Comparison of ENCODE assay signal across 17 cellular contexts in the genomic region with DNA sequence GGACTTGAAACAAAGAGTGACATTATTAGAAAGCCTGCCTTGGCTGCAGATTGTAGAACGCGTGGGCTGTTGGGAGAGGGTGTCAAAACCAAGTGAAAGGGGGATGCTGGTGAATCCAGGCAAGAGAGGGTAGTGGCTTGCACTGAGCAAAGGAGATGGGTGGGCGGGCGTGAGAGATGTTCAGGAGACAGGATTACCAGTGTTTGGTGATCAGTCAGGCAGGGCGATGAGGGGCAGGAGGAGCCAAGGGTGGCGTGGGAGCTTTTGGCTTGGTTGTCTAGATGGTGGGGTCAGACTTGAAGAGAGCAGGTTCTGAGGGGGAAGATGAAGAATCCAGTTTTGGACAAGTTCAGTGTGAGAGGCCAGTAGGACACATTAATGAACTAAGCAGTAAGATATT.
DNase-seq lines count a peak whose midpoint lies in the region; ATAC-seq and TF ChIP-seq lines count a peak whose summit lies in the region.
"Had no signal": no experiment of that assay in that cellular context is flagged by ENCODE, and none has a peak within 500 bp of the region (broad histone marks: within the 10 kb centered on the region; RNA-seq: fewer than 3 reads in every experiment).

No MANE protein-coding gene starts in this region.

- intact Hi-C loops in heart left ventricle (cut with DNase I) (loop anchor here in 6 of 10 donors (5.0 to 10.0 kb wide), 4 partner anchors 60 to 545 kb away; no protein-coding TSS in a partner anchor), heart right ventricle (cut with DNase I) (loop anchor here in 7 of 10 donors (5.0 to 10.0 kb wide), 6 partner anchors 60 to 547 kb away; no protein-coding TSS in a partner anchor), adrenal gland (cut with DNase I) (loop anchor here in 1 of 2 donors (5.0 kb wide), 1 partner anchor 185 kb away; no protein-coding TSS in a partner anchor), lower lobe of right lung (cut with DNase I) (no loop called here), upper lobe of right lung (cut with DNase I) (no loop called here)

- H3K36me3 ChIP-seq in heart left ventricle (peaks cover 0 to 18% (median 9%) of the 10 kb centered on the region in 9 donors), heart right ventricle (peaks cover 0 to 63% (median 0%) of the 10 kb centered on the region in 9 donors), adrenal gland (replicated peaks in 1 of 2) (no peaks in the 10 kb centered on the region), lower lobe of right lung (no peaks in the 10 kb centered on the region), upper lobe of right lung (no peaks in the 10 kb centered on the region), GM23248 (ENCODE audit: low read depth) (no peaks in the 10 kb centered on the region)
- H3K36me3 ChIP-seq: BLaER1, pancreas, SJCRH30 had no signal

- H3K27ac ChIP-seq in heart left ventricle: no peak overlapping the region
- no peak overlapping the region for H3K27ac ChIP-seq in heart right ventricle
- H3K27ac ChIP-seq in adrenal gland: no peak overlapping the region
- no peak overlapping the region for H3K27ac ChIP-seq in lower lobe of right lung
- no peak overlapping the region for H3K27ac ChIP-seq in upper lobe of right lung
- no peak overlapping the region for H3K27ac ChIP-seq in GM23248
- H3K27ac ChIP-seq: BLaER1, HL-60, pancreas, SJCRH30 had no signal

- H4K20me1 ChIP-seq in GM23248 (ENCODE audit: insufficient read depth): no peaks in the 10 kb centered on the region
- H4K20me1 ChIP-seq: BLaER1 had no signal

- DNase-seq in heart left ventricle: peak in 4 of 5 donors; percentile 2 to 28 (median 12)
- no peak for DNase-seq in heart right ventricle
- DNase-seq in adrenal gland: peak in 6 of 7 donors; percentile 0 to 39 (median 9)
- DNase-seq in lower lobe of right lung: peak; percentile 27
- DNase-seq in upper lobe of right lung: peak; percentile 37
- no peak for DNase-seq in NCI-H2227 (lab: John Stamatoyannopoulos, UW; ENCODE audit: unreplicated experiment)
- no peak for DNase-seq in stimulated activated CD4-positive, alpha-beta T cell treated with anti-CD3 and anti-CD28 coated beads, Interleukin-2, amount 100 ng/mL, for 24 hours
- no peak for DNase-seq in GM23248
- DNase-seq: activated CD4-positive, alpha-beta T cell treated with anti-CD3 and anti-CD28 coated beads, Interleukin-2, amount 10 ng/mL, durations not matched to agents 7 days and 5 days; hippocampal formation; NCI-H1092 treated with DMSO at 0.1 percent for 48 hours; NCI-H2081; NCI-H446 treated with DMSO at 0.1 percent for 48 hours; SJCRH30 had no signal

- H3K79me2 ChIP-seq in GM23248 (ENCODE audit: insufficient read depth): no peaks in the 10 kb centered on the region

- H3K9me2 ChIP-seq in GM23248 (ENCODE audit: insufficient read depth): no peaks in the 10 kb centered on the region

- H3K9me3 ChIP-seq in heart left ventricle: no peaks in the 10 kb centered on the region
- no peaks in the 10 kb centered on the region for H3K9me3 ChIP-seq in heart right ventricle
- no peaks in the 10 kb centered on the region for H3K9me3 ChIP-seq in adrenal gland (replicated peaks in 1 of 3)
- no peaks in the 10 kb centered on the region for H3K9me3 ChIP-seq in lower lobe of right lung
- no peaks in the 10 kb centered on the region for H3K9me3 ChIP-seq in upper lobe of right lung
- no peaks in the 10 kb centered on the region for H3K9me3 ChIP-seq in GM23248 (ENCODE audit: low read depth)
- H3K9me3 ChIP-seq: BLaER1, pancreas, SJCRH30 had no signal

- no peak for ATAC-seq in heart left ventricle
- no peak for ATAC-seq in heart right ventricle
- no peak for ATAC-seq in lower lobe of right lung
- no peak for ATAC-seq in upper lobe of right lung
- ATAC-seq: pancreas had no signal

- H3K4me2 ChIP-seq in GM23248 (ENCODE audit: unreplicated experiment): no peak overlapping the region
- H3K4me2 ChIP-seq: BLaER1 had no signal

- in situ Hi-C loops in GM23248 (cut with MboI): no loop called here

- H3K9ac ChIP-seq in GM23248: no peak overlapping the region
- H3K9ac ChIP-seq: BLaER1 had no signal

- peaks cover 12% of the 10 kb centered on the region for H3F3A ChIP-seq in GM23248 (ENCODE audit: insufficient read depth)

- H3K27me3 ChIP-seq in heart left ventricle (no peaks in the 10 kb centered on the region), heart right ventricle (no peaks in the 10 kb centered on the region), adrenal gland (no peaks in the 10 kb centered on the region), lower lobe of right lung (ENCODE audit: low read depth) (no peaks in the 10 kb centered on the region), upper lobe of right lung (no peaks in the 10 kb centered on the region), GM23248 (replicated peaks; ENCODE audit: insufficient read depth) (no peaks in the 10 kb centered on the region; the same call in none of the 2 replicates)
- H3K27me3 ChIP-seq: BLaER1, pancreas, SJCRH30 had no signal

- TF ChIP-seq CTCF in heart left ventricle (IDR thresholded peaks at IDR 0.05) (no peak), heart right ventricle (IDR thresholded peaks at IDR 0.05) (no peak), adrenal gland (IDR thresholded peaks at IDR 0.05) (no peak), lower lobe of right lung (IDR thresholded peaks at IDR 0.05) (no peak), upper lobe of right lung (IDR thresholded peaks at IDR 0.05) (no peak)

- WGBS in heart left ventricle, 4 donors: 93 to 95% (median 94%) methylated on average over 6 of the region's 6 CpGs
- 95 to 97% methylated on average over 6 of the region's 6 CpGs for WGBS in heart right ventricle, 2 donors
- 95 to 97% (median 97%) methylated on average over 6 of the region's 6 CpGs for WGBS in adrenal gland, 4 donors
- WGBS in GM23248 (ENCODE audit: low coverage in 1 of 2, low lambda C conversion rate in 2 of 2, missing lambda C conversion rate in 2 of 2), 2 experiments: 97% methylated on average over 6 of the region's 6 CpGs

- H2AFZ ChIP-seq in GM23248: no peak overlapping the region

- H3K4me3 ChIP-seq in heart left ventricle: no peak overlapping the region
- H3K4me3 ChIP-seq in heart right ventricle: no peak overlapping the region
- H3K4me3 ChIP-seq in adrenal gland: no peak overlapping the region
- no peak overlapping the region for H3K4me3 ChIP-seq in lower lobe of right lung
- no peak overlapping the region for H3K4me3 ChIP-seq in upper lobe of right lung
- H3K4me3 ChIP-seq in GM23248: no peak overlapping the region
- H3K4me3 ChIP-seq: BLaER1, pancreas, SJCRH30 had no signal

- H3K4me1 ChIP-seq in heart left ventricle: peaks cover 7 to 47% (median 22%) of the 10 kb centered on the region in 12 donors
- H3K4me1 ChIP-seq in heart right ventricle: peaks cover 9 to 50% (median 32%) of the 10 kb centered on the region in 9 donors
- H3K4me1 ChIP-seq in adrenal gland (replicated peaks in 1 of 2): peaks cover 3 to 11% of the 10 kb centered on the region in 2 donors
- peaks cover 28% of the 10 kb centered on the region for H3K4me1 ChIP-seq in lower lobe of right lung
- peaks cover 18% of the 10 kb centered on the region for H3K4me1 ChIP-seq in upper lobe of right lung
- H3K4me1 ChIP-seq in GM23248 (ENCODE audit: insufficient read depth): peaks cover 14% of the 10 kb centered on the region
- H3K4me1 ChIP-seq: pancreas, SJCRH30 had no signal

- no peak for TF ChIP-seq POLR2A in heart left ventricle (IDR thresholded peaks at IDR 0.05)
- TF ChIP-seq POLR2A in adrenal gland (IDR thresholded peaks at IDR 0.05): no peak

Comparison
In these comparisons a context has a peak if more than half of its experiments do, and no peak if none do; other contexts are left out.
1. DNase-seq: peak in heart left ventricle (4 of 5), adrenal gland (6 of 7), lower lobe of right lung (single experiment) and upper lobe of right lung (single experiment); none in heart right ventricle (0 of 2), NCI-H2227 (single experiment), stimulated activated CD4-positive, alpha-beta T cell treated with anti-CD3 and anti-CD28 coated beads, Interleukin-2, amount 100 ng/mL, for 24 hours (0 of 2) and GM23248 (single experiment).
2. intact Hi-C loops: an anchor here in heart left ventricle (5.0 to 10.0 kb wide) and heart right ventricle (5.0 to 10.0 kb wide); none called in lower lobe of right lung and upper lobe of right lung.